ENCODE assay signal across 6 cellular contexts in the genomic region with DNA sequence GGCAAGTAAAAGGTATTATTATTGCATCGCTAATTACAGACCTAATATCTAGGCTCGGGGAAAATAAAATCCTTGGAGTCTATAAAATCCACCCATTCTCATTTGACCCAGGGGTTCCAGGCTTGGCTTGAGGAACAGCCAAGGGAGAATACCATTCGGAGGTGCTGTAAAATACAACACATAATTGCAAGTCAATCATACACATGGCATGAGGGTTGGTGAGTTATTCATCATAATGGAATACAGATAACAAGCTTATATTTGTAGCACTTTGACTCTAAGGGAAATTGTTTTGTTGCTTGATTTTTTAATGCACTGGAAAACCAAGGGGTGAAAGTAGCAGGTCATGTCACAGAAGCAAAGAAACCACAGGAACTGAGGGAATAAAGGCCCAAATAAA. TPM values are rescaled to one million over a fixed set of nuclear protein-coding genes. Genes with fewer than 3 reads are reported as not detected.
"Had no signal": no experiment of that assay in that cellular context is flagged by ENCODE, and none has a peak within 500 bp of the region (broad histone marks: within the 10 kb centered on the region; RNA-seq: fewer than 3 reads in every experiment).

No MANE protein-coding gene starts in this region.

- H3K4me3 ChIP-seq: K562 had no signal

- H3K4me2 ChIP-seq: KMS-11 had no signal

- H3K27ac ChIP-seq: HL-60, KMS-11 had no signal

- DNase-seq: IMR-90, KG1 had no signal

- ATAC-seq: HepG2, K562 had no signal

- H3K9ac ChIP-seq: KMS-11 had no signal

RNA-seq across cellular contexts. Expression of a gene that starts 23.0 kb away (rescaled TPM):
- total RNA-seq: HepG2, IMR-90, K562 had no signal
- polyA plus RNA-seq: HepG2, IMR-90 had no signal
